ENCODE assay signal across 29 cellular contexts in the genomic region with DNA sequence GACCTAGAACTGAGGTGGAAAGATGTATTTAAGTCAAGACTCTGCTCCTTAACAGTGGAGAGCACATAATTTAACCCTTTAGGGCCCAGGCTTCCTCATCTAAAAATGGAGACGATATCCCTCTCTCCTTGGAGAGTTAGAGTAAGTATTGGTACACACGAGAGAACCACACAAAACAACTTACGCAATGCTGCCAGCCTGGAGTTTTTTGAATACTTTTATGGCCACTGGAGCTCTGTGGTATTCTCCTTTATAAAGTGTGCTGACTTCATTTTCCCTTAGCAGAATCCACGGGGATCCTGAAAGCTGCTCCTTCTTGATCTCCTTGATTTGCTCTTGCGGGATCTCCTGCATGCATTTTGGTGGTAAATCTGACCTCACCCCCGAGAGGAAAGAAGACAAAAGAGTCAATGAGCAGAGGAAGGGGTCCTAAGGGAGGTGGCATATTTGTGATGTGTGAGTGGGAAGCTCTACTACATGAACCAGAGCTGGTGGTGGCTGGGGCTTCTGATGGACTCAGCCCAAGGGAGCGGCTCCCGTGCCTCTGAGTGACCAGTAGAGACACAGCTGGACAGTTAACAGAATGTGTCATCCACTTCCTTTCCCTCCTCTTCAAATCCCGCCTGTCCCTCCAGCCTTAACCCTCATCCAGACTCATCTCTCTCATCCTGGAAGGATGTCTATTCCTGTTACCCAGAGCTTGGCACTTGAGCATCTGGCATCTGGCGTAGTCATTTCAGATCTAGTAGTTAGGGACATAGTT. TPM values are rescaled to one million over a fixed set of nuclear protein-coding genes. Genes with fewer than 3 reads are reported as not detected.
DNase-seq lines count a peak whose midpoint lies in the region; ATAC-seq and TF ChIP-seq lines count a peak whose summit lies in the region.
"Had no signal": no experiment of that assay in that cellular context is flagged by ENCODE, and none has a peak within 500 bp of the region (broad histone marks: within the 10 kb centered on the region; RNA-seq: fewer than 3 reads in every experiment).

No MANE protein-coding gene starts in this region.

- DNase-seq in ELR (ENCODE audit: low read depth) (peak; percentile 46), MV-4-11 (lab: John Stamatoyannopoulos, UW) (peak; percentile 21), fibroblast of gingiva (ENCODE audit: low read depth) (peak; percentile 64), osteoblast (ENCODE audit: insufficient read length, low spot score, missing footprints) (peak; percentile 49)
- no peak for DNase-seq in stimulated activated naive CD8-positive, alpha-beta T cell treated with anti-CD3 and anti-CD28 coated beads, Interleukin-15, Interleukin-2, amounts not matched to agents 100 U/mL and 50 U/mL, for 24 hours
- DNase-seq: activated CD4-positive, alpha-beta T cell treated with anti-CD3 and anti-CD28 coated beads, Interleukin-2, amount 50 U/mL, for 1 hour; activated CD8-positive, alpha-beta memory T cell treated with anti-CD3 and anti-CD28 coated beads, Interleukin-2, amount 50 U/mL, for 4 hours; activated naive CD8-positive, alpha-beta T cell treated with anti-CD3 and anti-CD28 coated beads for 36 hours; AML-193; CD8-positive, alpha-beta memory T cell; effector CD4-positive, alpha-beta T cell; erythroblast; GF-D8; GOT3; NCI-H1436 treated with DMSO at 0.1 percent for 48 hours; NCI-H2107; NCI-H446; NCI-H82; OCI-M1; sigmoid colon; SK-N-SH; stimulated activated CD4-positive, alpha-beta T cell treated with anti-CD3 and anti-CD28 coated beads, Interleukin-15, amount 100 ng/mL, for 24 hours; transverse colon had no signal

- peaks cover 23% of the 10 kb centered on the region for H3K36me3 ChIP-seq in osteoblast (ENCODE audit: insufficient read depth, low read length)
- H3K36me3 ChIP-seq: neural progenitor cell had no signal

- peak overlapping the region; percentile 46 for H3K27ac ChIP-seq in osteoblast (ENCODE audit: low read depth, low read length)
- H3K27ac ChIP-seq: neural progenitor cell, sigmoid colon, transverse colon, VCaP had no signal

- peak overlapping the region; percentile 48 for H3K4me2 ChIP-seq in osteoblast (ENCODE audit: insufficient read depth, low read length)
- H3K4me2 ChIP-seq: neural progenitor cell, SK-N-SH had no signal

- peaks cover 3% of the 10 kb centered on the region for H3K79me2 ChIP-seq in osteoblast (ENCODE audit: insufficient read depth, low read length)

- no peaks in the 10 kb centered on the region for H4K20me1 ChIP-seq in osteoblast (ENCODE audit: insufficient read depth, low read length)

- TF ChIP-seq CTCF in osteoblast (IDR thresholded peaks at IDR 0.05; ENCODE audit: extremely low read depth, low read depth, low read length): no peak

- H3K9me3 ChIP-seq in osteoblast (ENCODE audit: low read depth, low read length): no peaks in the 10 kb centered on the region
- H3K9me3 ChIP-seq: sigmoid colon, SK-N-SH, transverse colon had no signal

- ATAC-seq in HG03432 (IDR thresholded peaks at IDR 0.05; ENCODE audit: unreplicated experiment) (no peak), HG03175 (IDR thresholded peaks at IDR 0.05; ENCODE audit: unreplicated experiment) (no peak), HG03469 (IDR thresholded peaks at IDR 0.05; ENCODE audit: unreplicated experiment) (no peak)
- ATAC-seq in stimulated activated naive CD8-positive, alpha-beta T cell treated with anti-CD3 and anti-CD28 coated beads, Interleukin-15, Interleukin-2, amounts not matched to agents 100 U/mL and 50 U/mL, for 24 hours: no peak

- H3K27me3 ChIP-seq in osteoblast (ENCODE audit: insufficient read depth, low read length): no peaks in the 10 kb centered on the region
- H3K27me3 ChIP-seq: neural progenitor cell, sigmoid colon, transverse colon had no signal

- no peak overlapping the region for H3K4me3 ChIP-seq in osteoblast (ENCODE audit: insufficient read depth, low read length)
- H3K4me3 ChIP-seq: lung, neural progenitor cell, sigmoid colon, transverse colon had no signal

- H2AFZ ChIP-seq in osteoblast (ENCODE audit: low read length): peak overlapping the region; percentile 75
- H2AFZ ChIP-seq: neural progenitor cell had no signal

- H3K4me1 ChIP-seq in osteoblast (ENCODE audit: insufficient read depth, low read length): peaks cover 13% of the 10 kb centered on the region
- H3K4me1 ChIP-seq: neural progenitor cell had no signal

RNA-seq across cellular contexts. Expression of a gene that starts 9.4 kb away (rescaled TPM):
- 5.1 and 9.1 TPM in 2 replicates for total RNA-seq in osteoblast

RNA-seq across cellular contexts. Expression of a gene that starts 24.6 kb away (rescaled TPM):
- 15.6 and 18.8 TPM in 2 replicates for total RNA-seq in osteoblast
